ENCODE assay signal across 8 cellular contexts in genomic region chr19:56405062-56405461, GRCh38. TPM values are rescaled to one million over a fixed set of nuclear protein-coding genes. Genes with fewer than 3 reads are reported as not detected.
DNase-seq lines count a peak whose midpoint lies in the region; ATAC-seq, FAIRE-seq and TF ChIP-seq lines count a peak whose summit lies in the region.

No MANE protein-coding gene starts in this region.

- peaks cover 58% of the 10 kb centered on the region for H3K9me3 Mint-ChIP-seq in mesothelial cell of epicardium

- POLR2A ChIA-PET in IMR-90 (lab: Charles Lee; ENCODE audit: unreplicated experiment) = no interaction called here
- POLR2A ChIA-PET in GM12878 (lab: Charles Lee) = no interaction called here

- RAD21 ChIA-PET in GM12878 (lab: Charles Lee; ENCODE audit: unreplicated experiment) = no interaction called here

- H3K27me3 ChIP-seq in IMR-90 (ENCODE audit: control insufficient read depth, insufficient read depth, low read length) = no peaks in the 10 kb centered on the region
- no peaks in the 10 kb centered on the region for H3K27me3 ChIP-seq in GM12878 (replicated peaks in 1 of 2; ENCODE audit: control insufficient read depth in 2 of 2, insufficient read depth in 2 of 2, low read length in 1 of 2)
- H3K27me3 ChIP-seq in ascending aorta = no peaks in the 10 kb centered on the region

- no peak for TF ChIP-seq POLR2A in IMR-90 (IDR thresholded peaks at IDR 0.05; ENCODE audit: low read depth, low read length)
- TF ChIP-seq POLR2A in GM12878 (IDR thresholded peaks at IDR 0.05; ENCODE audit: low read depth, low read length) = no peak

- peaks cover 13% of the 10 kb centered on the region for H3K36me3 ChIP-seq in IMR-90 (ENCODE audit: control insufficient read depth, insufficient read depth, low read length)
- H3K36me3 ChIP-seq in GM12878 (ENCODE audit: control insufficient read depth in 2 of 2, insufficient read depth in 2 of 2, low read length in 1 of 2) = no peaks in the 10 kb centered on the region
- peaks cover 34 to 38% of the 10 kb centered on the region in 2 donors for H3K36me3 ChIP-seq in ascending aorta

- peaks cover 17% of the 10 kb centered on the region for H3K4me1 Mint-ChIP-seq in mesothelial cell of epicardium

- H3K9ac ChIP-seq in IMR-90 (ENCODE audit: low read depth, low read length) = no peak overlapping the region; the same call in 1 of the 2 replicates
- no peak overlapping the region for H3K9ac ChIP-seq in GM12878 (ENCODE audit: control insufficient read depth, insufficient read depth, low read length)

- peak overlapping the region; percentile 97 for H2AK9ac ChIP-seq in IMR-90 (replicated peaks; ENCODE audit: low read depth, low read length, poor library complexity)

- TF ChIP-seq RAD21 in IMR-90 (IDR thresholded peaks at IDR 0.05; ENCODE audit: low read length) (no peak), GM12878 (IDR thresholded peaks at IDR 0.05; ENCODE audit: insufficient read depth, low read depth, low read length) (no peak)

- peak overlapping the region; percentile 98 to 99; a peak in 1 of 4 replicates for H4K8ac ChIP-seq in IMR-90 (ENCODE audit: low read depth in 2 of 2, low read length in 2 of 2)

- peak overlapping the region; percentile 99; the same call in 1 of the 2 replicates for H3K14ac ChIP-seq in IMR-90 (replicated peaks; ENCODE audit: low read depth, low read length)

- H3K27ac Mint-ChIP-seq in mesothelial cell of epicardium = no peak overlapping the region

- H3K27ac ChIP-seq in IMR-90 (ENCODE audit: insufficient read depth, low read length) (no peak overlapping the region), GM12878 (ENCODE audit: control insufficient read depth, insufficient read depth) (no peak overlapping the region), ascending aorta (no peak overlapping the region)

- BruUV-seq in IMR-90 (replicated peaks; lab: Mats Ljungman, UMichigan) (no TSS peak), GM12878 (replicated peaks; lab: Mats Ljungman, UMichigan) (TSS peak; percentile 73)

- H2AFZ ChIP-seq in IMR-90 (replicated peaks; ENCODE audit: low read length, poor library complexity) (no peak overlapping the region), GM12878 (ENCODE audit: control insufficient read depth, low read depth, low read length) (no peak overlapping the region)

- H3K4ac ChIP-seq in IMR-90 (ENCODE audit: low read depth, low read length) = peak overlapping the region; percentile 93

- H3K36me3 Mint-ChIP-seq in mesothelial cell of epicardium = peaks cover 64% of the 10 kb centered on the region

- FAIRE-seq in GM12878 (lab: Jason Lieb, UNC) = no peak

- 88% methylated on average over 3 of the region's 4 CpGs; no CpG with 5 or more reads in 1 of the 2 experiments for WGBS in IMR-90 (ENCODE audit: extremely low coverage in 2 of 2, insufficient read length in 1 of 2), 2 experiments
- WGBS in GM12878 (ENCODE audit: insufficient coverage, insufficient replicate concordance, low lambda C conversion rate, missing lambda C conversion rate) = 72% methylated on average over 4 of the region's 4 CpGs

- no peak overlapping the region for H4K91ac ChIP-seq in IMR-90 (ENCODE audit: insufficient read depth, low read depth, low read length)

- peaks cover 7% of the 10 kb centered on the region for H3K9me1 ChIP-seq in IMR-90 (ENCODE audit: insufficient read depth, low read length)

- no peak overlapping the region for H2BK15ac ChIP-seq in IMR-90 (ENCODE audit: low read depth, low read length)

- H3K23ac ChIP-seq in IMR-90 (ENCODE audit: low read depth, low read length) = peak overlapping the region; percentile 91; the same call in 1 of the 2 replicates

- peak overlapping the region; percentile 98 for H2AK5ac ChIP-seq in IMR-90 (ENCODE audit: low read depth, low read length)

- H3K79me1 ChIP-seq in IMR-90 (ENCODE audit: low read depth in 1 of 2, low read length in 2 of 2) = peaks cover 10 to 19% of the 10 kb centered on the region in 2 experiments

- in situ Hi-C loops in IMR-90 (cut with MboI; ENCODE audit: low sequenced_read_pairs) = loop anchor here (25.0 kb wide), 1 partner anchor 982 kb away; the partner anchor contains the start of gene ZNF548
- in situ Hi-C loops in GM12878 (cut with MboI) = no loop called here

- H2BK5ac ChIP-seq in IMR-90 (ENCODE audit: low read depth, low read length, poor library complexity, severe bottlenecking) = no peak overlapping the region

- no peak overlapping the region for H3K56ac ChIP-seq in IMR-90 (ENCODE audit: extremely low read depth, insufficient read depth, low read length)

- H3K4me1 ChIP-seq in IMR-90 (ENCODE audit: control insufficient read depth, insufficient read depth, low read length) = no peaks in the 10 kb centered on the region
- H3K4me1 ChIP-seq in GM12878 (ENCODE audit: control insufficient read depth, insufficient read depth, low read length) = peaks cover 3% of the 10 kb centered on the region
- H3K4me1 ChIP-seq in ascending aorta = peaks cover 0 to 10% of the 10 kb centered on the region in 2 donors

- TF ChIP-seq CTCF in AG09309 (IDR thresholded peaks at IDR 0.05; ENCODE audit: control insufficient read depth, insufficient read depth, low read depth, low read length, missing control alignments) = no peak
- no peak for TF ChIP-seq CTCF in IMR-90 (conservative IDR thresholded peaks at IDR 0.05; ENCODE audit: low read depth, low read length)
- TF ChIP-seq CTCF in GM12878 (IDR thresholded peaks at IDR 0.05 in 2 of 3, conservative IDR thresholded peaks at IDR 0.05 in 1 of 3; ENCODE audit: control insufficient read depth in 2 of 3, extremely low read depth in 1 of 3, insufficient read depth in 1 of 3, low read depth in 3 of 3, low read length in 3 of 3) = no peak
- no peak for TF ChIP-seq CTCF in mesothelial cell of epicardium (IDR thresholded peaks at IDR 0.05; ENCODE audit: unreplicated experiment)
- no peak for TF ChIP-seq CTCF in ascending aorta (IDR thresholded peaks at IDR 0.05)

- ATAC-seq in IMR-90 (ENCODE audit: low read depth) = no peak
- ATAC-seq in GM12878 = no peak
- ATAC-seq in GM21526 (IDR thresholded peaks at IDR 0.05; ENCODE audit: low FRiP score, unreplicated experiment) = no peak
- no peak for ATAC-seq in GM19035 (IDR thresholded peaks at IDR 0.05; ENCODE audit: unreplicated experiment)
- ATAC-seq in HG03039 (IDR thresholded peaks at IDR 0.05; ENCODE audit: unreplicated experiment) = no peak

- H3K18ac ChIP-seq in IMR-90 (ENCODE audit: low read depth, low read length) = no peak overlapping the region

- H2BK20ac ChIP-seq in IMR-90 (ENCODE audit: low read depth, low read length) = no peak overlapping the region

- no peaks in the 10 kb centered on the region for H4K20me1 ChIP-seq in IMR-90 (ENCODE audit: insufficient read depth, low read length)
- no peaks in the 10 kb centered on the region for H4K20me1 ChIP-seq in GM12878 (ENCODE audit: control insufficient read depth, insufficient read depth)

- H3K4me3 ChIP-seq in AG09309 (ENCODE audit: control insufficient read depth, low read depth, low read length) (peak overlapping the region; percentile 85), IMR-90 (ENCODE audit: insufficient read depth, low read depth, low read length) (peak overlapping the region; percentile 79), GM12878 (peak overlapping the region; percentile 95; the same call in 1 of the 2 replicates), ascending aorta (peak overlapping the region in 1 of 2 donors; percentile 91)

- TF ChIP-seq EP300 in GM12878 (IDR thresholded peaks at IDR 0.05; ENCODE audit: borderline replicate concordance in 1 of 2, control insufficient read depth in 1 of 2, low read depth in 2 of 2, low read length in 2 of 2) = no peak

- peak overlapping the region; percentile 75 for H3K4me3 Mint-ChIP-seq in mesothelial cell of epicardium

- intact Hi-C loops in IMR-90 (cut with micrococcal nuclease) (no loop called here), GM12878 (cut with micrococcal nuclease; ENCODE audit: unreplicated experiment) (no loop called here), ascending aorta (cut with DNase I) (loop anchor here (2.0 to 10.0 kb wide), 6 partner anchors 90 to 1750 kb away; partner anchors contain the start of genes ZFP28, ZNF329, ZNF470 and ZNF71)

- H4K5ac ChIP-seq in IMR-90 (ENCODE audit: low read depth, low read length) = no peak overlapping the region

- SMC1A ChIA-PET in GM12878 (lab: Charles Lee; ENCODE audit: uncharacterized antibody, unreplicated experiment) = no interaction called here

- peaks cover 22% of the 10 kb centered on the region for H3K9me3 ChIP-seq in IMR-90 (ENCODE audit: control insufficient read depth, insufficient read depth, low read length)
- H3K9me3 ChIP-seq in GM12878 (replicated peaks; ENCODE audit: control insufficient read depth, insufficient read depth, low read length) = peaks cover 7% of the 10 kb centered on the region; the same call in 1 of the 3 replicates
- peaks cover 36 to 56% of the 10 kb centered on the region in 2 donors for H3K9me3 ChIP-seq in ascending aorta

- no peak for DNase-seq in AG09309 (ENCODE audit: low read depth)
- no peak for DNase-seq in IMR-90
- DNase-seq in GM12878 (ENCODE audit: low read depth, low spot score) = no peak
- no peak for DNase-seq in mesothelial cell of epicardium (ENCODE audit: low spot score in 2 of 2, unreplicated experiment in 2 of 2)
- DNase-seq in ascending aorta (ENCODE audit: low spot score in 2 of 2) = no peak

- no peaks in the 10 kb centered on the region for H3K27me3 Mint-ChIP-seq in mesothelial cell of epicardium (ENCODE audit: low read depth)

- H3K79me2 ChIP-seq in GM12878 (ENCODE audit: control insufficient read depth, insufficient read depth, low read length) = peaks cover 5% of the 10 kb centered on the region; the same call in 1 of the 2 replicates

- dilution Hi-C loops in IMR-90 (cut with HindIII; ENCODE audit: low sequenced_read_pairs, unreplicated experiment) = no loop called here

- CTCF ChIA-PET in IMR-90 (lab: Yijun Ruan, JAX) (no interaction called here), GM12878 (lab: Yijun Ruan, JAX) (no interaction called here)

- H3K4me2 ChIP-seq in IMR-90 (ENCODE audit: low read depth, low read length) = peak overlapping the region; percentile 98
- peak overlapping the region; percentile 95 for H3K4me2 ChIP-seq in GM12878 (ENCODE audit: control insufficient read depth, insufficient read depth)

- H2BK120ac ChIP-seq in IMR-90 (ENCODE audit: low read depth, low read length) = no peak overlapping the region

RNA-seq across cellular contexts. Expression of gene ZNF583, which starts 0.9 kb away (rescaled TPM):
- total RNA-seq in IMR-90 (2012; rRNA removed) (5.4 and 6.9 TPM in 2 replicates), GM12878 (2014; rRNA removed) (1.0 and 1.2 TPM in 2 replicates), GM12878 (2014; rRNA removed; fragmentation: Illumina TruSeq; extraction: Trizol) (2.4 and 3.1 TPM in 2 replicates), GM12878 (2021) (1.6 and 1.8 TPM in 2 replicates), mesothelial cell of epicardium (9.1 to 10.1 TPM (median 9.9 TPM) in 3 replicates), ascending aorta (0.21 TPM)
- polyA plus RNA-seq in IMR-90 (2012; rRNA removed) (1.9 and 2.8 TPM in 2 replicates), GM12878 (2011; rRNA removed) (1.4 and 2.5 TPM in 2 replicates), GM12878 (2014; fragmentation: Illumina TruSeq; extraction: Trizol) (1.4 and 2.0 TPM in 2 replicates), GM12878 (2014; fragmentation: Nextera tagmentation; extraction: Ambion mirVana) (under 1 TPM; 0.40 to 0.60 TPM), GM12878 (2014; rRNA removed) (0.54 and 1.3 TPM in 2 replicates), GM12878 (2016; fragmentation: Nextera tagmentation; extraction: Ambion mirVana) (1 to 10 TPM; 2.2 to 2.7 TPM)
- 0.46 and 0.47 TPM in 2 replicates for polyA plus RNA-seq in IMR-90 (2012; cell fraction: cytosol; rRNA removed)
- 0.45 and 4.9 TPM in 2 replicates for polyA plus RNA-seq in IMR-90 (2012; cell fraction: nucleus; rRNA removed; ENCODE audit: low replicate concordance)
- 14.9 and 17.1 TPM in 2 replicates for total RNA-seq in GM12878 (2013; cell fraction: nucleolus; rRNA removed)
- polyA plus RNA-seq in GM12878 (2011; ENCODE audit: low read depth) = 0.60 TPM
- 0.28 and 0.43 TPM in 2 replicates for polyA plus RNA-seq in GM12878 (2011; cell fraction: cytosol; rRNA removed)
- polyA plus RNA-seq in GM12878 (2011; cell fraction: nucleus; rRNA removed) = 0.78 and 0.90 TPM in 2 replicates
- 1.6 and 1.7 TPM in 2 replicates for polyA plus RNA-seq in GM12878 (2012)
- 1.8 and 3.0 TPM in 2 replicates for polyA minus RNA-seq in GM12878 (2011; rRNA and poly(A)+ RNA removed)
- polyA minus RNA-seq in GM12878 (2011; cell fraction: cytosol; rRNA and poly(A)+ RNA removed) = 0.21 and 0.94 TPM in 2 replicates
- 2.2 and 3.7 TPM in 2 replicates for polyA minus RNA-seq in GM12878 (2011; cell fraction: nucleus; rRNA and poly(A)+ RNA removed)

RNA-seq across cellular contexts. Expression of gene ZNF582, which starts 11.7 kb away (rescaled TPM):
- total RNA-seq in IMR-90 (2012; rRNA removed) (1.7 and 1.8 TPM in 2 replicates), GM12878 (2014; rRNA removed) (0.38 and 0.85 TPM in 2 replicates), GM12878 (2014; rRNA removed; fragmentation: Illumina TruSeq; extraction: Trizol) (0.32 and 0.76 TPM in 2 replicates), GM12878 (2021) (0.44 and 0.90 TPM in 2 replicates), mesothelial cell of epicardium (5.1 to 5.6 TPM (median 5.1 TPM) in 3 replicates), ascending aorta (0.43 TPM)
- polyA plus RNA-seq in IMR-90 (2012; rRNA removed) (1.6 and 1.9 TPM in 2 replicates), GM12878 (2011; rRNA removed) (0.73 and 0.88 TPM in 2 replicates), GM12878 (2014; fragmentation: Illumina TruSeq; extraction: Trizol) (0.60 and 1.1 TPM in 2 replicates), GM12878 (2014; fragmentation: Nextera tagmentation; extraction: Ambion mirVana) (under 1 TPM in 1 of 2 experiments, not detected in 1; 0.37 TPM), GM12878 (2014; rRNA removed) (0.58 and 1.4 TPM in 2 replicates), GM12878 (2016; fragmentation: Nextera tagmentation; extraction: Ambion mirVana) (1 to 10 TPM; 1.3 to 1.4 TPM)
- polyA plus RNA-seq in IMR-90 (2012; cell fraction: cytosol; rRNA removed) = 0.76 and 0.88 TPM in 2 replicates
- polyA plus RNA-seq in IMR-90 (2012; cell fraction: nucleus; rRNA removed; ENCODE audit: low replicate concordance) = 0.67 and 2.1 TPM in 2 replicates
- 1.3 and 2.6 TPM in 2 replicates for total RNA-seq in GM12878 (2013; cell fraction: nucleolus; rRNA removed)
- 0.81 TPM for polyA plus RNA-seq in GM12878 (2011; ENCODE audit: low read depth)
- 0.16 and 0.50 TPM in 2 replicates for polyA plus RNA-seq in GM12878 (2011; cell fraction: cytosol; rRNA removed)
- 0.99 and 1.3 TPM in 2 replicates for polyA plus RNA-seq in GM12878 (2011; cell fraction: nucleus; rRNA removed)
- 0.79 and 1.2 TPM in 2 replicates for polyA plus RNA-seq in GM12878 (2012)
- 0.59 and 0.77 TPM in 2 replicates for polyA minus RNA-seq in GM12878 (2011; rRNA and poly(A)+ RNA removed)
- polyA minus RNA-seq in GM12878 (2011; cell fraction: cytosol; rRNA and poly(A)+ RNA removed) = 1.3 TPM in 1 of 2 replicates, not detected in the other
- 0.24 and 0.96 TPM in 2 replicates for polyA minus RNA-seq in GM12878 (2011; cell fraction: nucleus; rRNA and poly(A)+ RNA removed)
